In genomic region chr15:90887037-90887481, GRCh38 we compare ENCODE assay signal across 18 cellular contexts.
"Had no signal": no experiment of that assay in that cellular context is flagged by ENCODE, and none has a peak within 500 bp of the region (broad histone marks: within the 10 kb centered on the region; RNA-seq: fewer than 3 reads in every experiment).

No MANE protein-coding gene starts in this region.

- H3K27me3 Mint-ChIP-seq: activated naive CD4-positive, alpha-beta T cell treated with anti-CD3 and anti-CD28 coated beads, Interleukin-2, amount 10 ng/mL, durations not matched to agents 7 days and 5 days; memory B cell; naive B cell; stimulated activated naive CD8-positive, alpha-beta T cell treated with anti-CD3 and anti-CD28 coated beads, Interleukin-15, Interleukin-2, amounts not matched to agents 100 ng/mL and 50 ng/mL, for 24 hours had no signal

- H3K27me3 ChIP-seq: ascending aorta, upper lobe of left lung had no signal

- H3K9me3 Mint-ChIP-seq: activated CD4-positive, alpha-beta memory T cell treated with anti-CD3 and anti-CD28 coated beads for 36 hours; activated naive CD4-positive, alpha-beta T cell treated with anti-CD3 and anti-CD28 coated beads, Interleukin-2, amount 10 ng/mL, durations not matched to agents 7 days and 5 days; central memory CD8-positive, alpha-beta T cell; memory B cell; naive B cell; stimulated activated naive CD8-positive, alpha-beta T cell treated with anti-CD3 and anti-CD28 coated beads, Interleukin-15, Interleukin-2, amounts not matched to agents 100 ng/mL and 50 ng/mL, for 24 hours; T-helper 2 cell treated with Interferon-gamma antibody and Interleukin-4, amounts not matched to agents 5 μg/mL and 100 μg/mL, for 36 hours had no signal

- H3K27ac Mint-ChIP-seq: activated CD4-positive, alpha-beta memory T cell treated with anti-CD3 and anti-CD28 coated beads for 36 hours; activated CD4-positive, alpha-beta T cell treated with anti-CD3 and anti-CD28 coated beads for 36 hours; activated naive CD4-positive, alpha-beta T cell treated with anti-CD3 and anti-CD28 coated beads, Interleukin-2, amount 10 ng/mL, durations not matched to agents 7 days and 5 days; memory B cell; stimulated activated naive CD8-positive, alpha-beta T cell treated with anti-CD3 and anti-CD28 coated beads, Interleukin-15, Interleukin-2, amounts not matched to agents 100 ng/mL and 50 ng/mL, for 24 hours; T-helper 2 cell treated with Interferon-gamma antibody and Interleukin-4, amounts not matched to agents 5 μg/mL and 100 μg/mL, for 36 hours had no signal

- H3K4me3 Mint-ChIP-seq: activated CD4-positive, alpha-beta memory T cell treated with anti-CD3 and anti-CD28 coated beads for 36 hours; activated CD4-positive, alpha-beta T cell treated with anti-CD3 and anti-CD28 coated beads for 36 hours; activated naive CD4-positive, alpha-beta T cell treated with anti-CD3 and anti-CD28 coated beads, Interleukin-2, amount 10 ng/mL, durations not matched to agents 7 days and 5 days; central memory CD8-positive, alpha-beta T cell; memory B cell; stimulated activated naive CD8-positive, alpha-beta T cell treated with anti-CD3 and anti-CD28 coated beads, Interleukin-15, Interleukin-2, amounts not matched to agents 100 ng/mL and 50 ng/mL, for 24 hours; T-helper 2 cell treated with Interferon-gamma antibody and Interleukin-4, amounts not matched to agents 5 μg/mL and 100 μg/mL, for 36 hours had no signal

- H3K4me1 ChIP-seq: parathyroid adenoma had no signal

- H3K9ac ChIP-seq: parathyroid adenoma had no signal

- H3K4me3 ChIP-seq: ascending aorta, coronary artery, mucosa of descending colon had no signal

- H3K27ac ChIP-seq: parathyroid adenoma had no signal

- H3K9me3 ChIP-seq: ascending aorta, mucosa of descending colon, upper lobe of left lung had no signal

- H3K36me3 Mint-ChIP-seq: naive B cell had no signal

- H3K79me2 ChIP-seq: parathyroid adenoma had no signal

- DNase-seq: activated CD4-positive, alpha-beta memory T cell treated with anti-CD3 and anti-CD28 coated beads for 36 hours; activated CD4-positive, alpha-beta T cell treated with anti-CD3 and anti-CD28 coated beads for 36 hours; activated naive CD4-positive, alpha-beta T cell treated with anti-CD3 and anti-CD28 coated beads, Interleukin-2, amount 10 ng/mL, durations not matched to agents 7 days and 5 days; activated T-cell treated with anti-CD3 and anti-CD28 coated beads for 4 hours; erythroblast; left ventricle myocardium superior; naive B cell; stimulated activated CD4-positive, alpha-beta T cell treated with anti-CD3 and anti-CD28 coated beads, Interleukin-2, amount 100 ng/mL, for 24 hours; SW 1271 had no signal

- H2AFZ ChIP-seq: parathyroid adenoma had no signal
